8 cellular contexts compared by ENCODE assay signal in genomic region chr1:161159087-161159914, GRCh38. TPM values are rescaled to one million over a fixed set of nuclear protein-coding genes. Genes with fewer than 3 reads are reported as not detected.
DNase-seq lines count a peak whose midpoint lies in the region; ATAC-seq, FAIRE-seq and TF ChIP-seq lines count a peak whose summit lies in the region.

Gene USP21, plus strand, starts transcription at chr1:161159500. Its CDS starts 1,141 bp downstream, at chr1:161160641.

- peaks cover 17% of the 10 kb centered on the region for H3K36me3 Mint-ChIP-seq in WTC11
- peaks cover 0 to 30% (median 10%) of the 10 kb centered on the region in 3 donors for H3K36me3 Mint-ChIP-seq in immature natural killer cell

- H3K27me3 Mint-ChIP-seq in WTC11 (ENCODE audit: low read depth), result no peaks in the 10 kb centered on the region
- peaks cover 1 to 6% (median 3%) of the 10 kb centered on the region in 3 donors for H3K27me3 Mint-ChIP-seq in immature natural killer cell (ENCODE audit: low read depth in 3 of 3)

- no peaks in the 10 kb centered on the region for H3K9me3 ChIP-seq in spleen

- H3K9me3 Mint-ChIP-seq in WTC11 (no peaks in the 10 kb centered on the region), immature natural killer cell (no peaks in the 10 kb centered on the region)

- TF ChIP-seq CTCF in WTC11 (IDR thresholded peaks at IDR 0.05) (no peak), bronchial epithelial cell (IDR thresholded peaks at IDR 0.05; ENCODE audit: insufficient read depth, low read length, severe bottlenecking) (peak; percentile 56), spleen (IDR thresholded peaks at IDR 0.05 in 8 of 11, conservative IDR thresholded peaks at IDR 0.05 in 3 of 11) (peak in 3 of 11 experiments; percentile 23 to 34 (median 31))

- peak; percentile 57 for ATAC-seq in HG03196 (IDR thresholded peaks at IDR 0.05; ENCODE audit: unreplicated experiment)
- peak; percentile 91 for ATAC-seq in WTC11

- no peak for FAIRE-seq in bronchial epithelial cell (lab: Jason Lieb, UNC)

- peaks cover 16% of the 10 kb centered on the region for H3K36me3 ChIP-seq in bronchial epithelial cell (ENCODE audit: control insufficient read depth, insufficient read depth, low read length)
- H3K36me3 ChIP-seq in spleen, result peaks cover 0 to 60% (median 27%) of the 10 kb centered on the region in 6 donors

- H3K27ac Mint-ChIP-seq in WTC11 (peak within 1 kb of the TSS; percentile 84), immature natural killer cell (peak within 1 kb of the TSS; percentile 83 to 96 (median 92))

- peaks cover 28 to 69% (median 52%) of the 10 kb centered on the region in 6 donors for H3K4me1 ChIP-seq in spleen

- 1 to 6% (median 3%) methylated on average over 40 to 60 of the region's 60 CpGs for WGBS in spleen, 5 donors

- peak within 1 kb of the TSS; percentile 69 to 92 (median 88) for H3K27ac ChIP-seq in spleen

- TF ChIP-seq POLR2A in GM18951 (IDR thresholded peaks at IDR 0.05; ENCODE audit: extremely low read depth, insufficient read depth, insufficient read length) (peak; percentile 82), spleen (IDR thresholded peaks at IDR 0.05) (peak in 2 of 3 donors; percentile 26 to 27)

- in situ Hi-C loops in GM18951 (cut with MboI; ENCODE audit: low sequenced_read_pairs, unreplicated experiment), result no loop called here

- DNase-seq in AG08395 (ENCODE audit: low spot score) (peak; percentile 99), NCI-H345 (lab: John Stamatoyannopoulos, UW) (peak; percentile 92), WTC11 (ENCODE audit: low spot score) (peak; percentile 95), bronchial epithelial cell (ENCODE audit: low read depth) (peak; percentile 71), immature natural killer cell (peak; percentile 92 to 93 (median 93)), spleen (peak; percentile 98)

- peak within 1 kb of the TSS; percentile 84 for H3K4me3 Mint-ChIP-seq in WTC11
- peak within 1 kb of the TSS; percentile 90 to 95 (median 93) for H3K4me3 Mint-ChIP-seq in immature natural killer cell

- intact Hi-C loops in spleen (cut with DNase I; ENCODE audit: low total_unique reads), result no loop called here

- CTCF ChIA-PET in WTC11 (lab: Charles Lee), result interaction anchor here (0.6 to 1.7 kb wide), 5 partner anchors 12 to 226 kb away, joined by 3 to 6 read pairs (median 3); partner anchors contain the start of gene TOMM40L

- H3K27me3 ChIP-seq in bronchial epithelial cell (ENCODE audit: control insufficient read depth, insufficient read depth, low read length) (no peaks in the 10 kb centered on the region), spleen (replicated peaks in 1 of 7) (no peaks in the 10 kb centered on the region)

- peaks cover 27% of the 10 kb centered on the region for H3K4me1 Mint-ChIP-seq in WTC11
- H3K4me1 Mint-ChIP-seq in immature natural killer cell, result peaks cover 48 to 76% of the 10 kb centered on the region in 2 donors

- POLR2A ChIA-PET in WTC11 (lab: Charles Lee), result no interaction called here

- peak within 1 kb of the TSS; percentile 87 for H3K4me3 ChIP-seq in bronchial epithelial cell (ENCODE audit: low read depth, low read length)
- peak within 1 kb of the TSS; percentile 64 to 99 (median 94) for H3K4me3 ChIP-seq in spleen

TF ChIP-seq in WTC11, 78 proteins besides CTCF, POLR2A, EP300 and RAD21 (continues in another document):
- TF ChIP-seq E2F5 (CRISPR knock-in tag; IDR thresholded peaks at IDR 0.05) (peak; percentile 65; the same call in 1 of the 2 replicates), ZBTB43 (CRISPR knock-in tag; IDR thresholded peaks at IDR 0.05) (no peak), SMAD4 (CRISPR knock-in tag; IDR thresholded peaks at IDR 0.05) (no peak), MYBL2 (CRISPR knock-in tag; IDR thresholded peaks at IDR 0.05) (peak; percentile 2; the same call in 1 of the 2 replicates), FOXP4 (CRISPR knock-in tag; IDR thresholded peaks at IDR 0.05) (no peak), FOXP1 (CRISPR knock-in tag; IDR thresholded peaks at IDR 0.05; ENCODE audit: borderline replicate concordance) (no peak; the same call in 1 of the 2 replicates), SP1 (CRISPR knock-in tag; conservative IDR thresholded peaks at IDR 0.05) (peak; percentile 90), GABPB1 (CRISPR knock-in tag; IDR thresholded peaks at IDR 0.05) (peak; percentile 38), CREM (CRISPR knock-in tag; IDR thresholded peaks at IDR 0.05) (0 out of 2 replicates have a peak, but pooled peaks have one; percentile 24), NR2C2 (CRISPR knock-in tag; IDR thresholded peaks at IDR 0.05) (no peak), NFYB (CRISPR knock-in tag; conservative IDR thresholded peaks at IDR 0.05; ENCODE audit: low read depth) (peak; percentile 63), CREB1 (CRISPR knock-in tag; IDR thresholded peaks at IDR 0.05) (0 out of 2 replicates have a peak, but pooled peaks have one; percentile 34), NFATC4 (CRISPR knock-in tag; IDR thresholded peaks at IDR 0.05) (0 out of 2 replicates have a peak, but pooled peaks have one; percentile 17), TEAD1 (CRISPR knock-in tag; IDR thresholded peaks at IDR 0.05) (peak; percentile 61; the same call in 1 of the 2 replicates), KAT7 (CRISPR knock-in tag; IDR thresholded peaks at IDR 0.05; ENCODE audit: borderline replicate concordance) (no peak), ZMAT4 (CRISPR knock-in tag; IDR thresholded peaks at IDR 0.05) (0 out of 2 replicates have a peak, but pooled peaks have one; percentile 34)
- TF ChIP-seq, protein P1, sequence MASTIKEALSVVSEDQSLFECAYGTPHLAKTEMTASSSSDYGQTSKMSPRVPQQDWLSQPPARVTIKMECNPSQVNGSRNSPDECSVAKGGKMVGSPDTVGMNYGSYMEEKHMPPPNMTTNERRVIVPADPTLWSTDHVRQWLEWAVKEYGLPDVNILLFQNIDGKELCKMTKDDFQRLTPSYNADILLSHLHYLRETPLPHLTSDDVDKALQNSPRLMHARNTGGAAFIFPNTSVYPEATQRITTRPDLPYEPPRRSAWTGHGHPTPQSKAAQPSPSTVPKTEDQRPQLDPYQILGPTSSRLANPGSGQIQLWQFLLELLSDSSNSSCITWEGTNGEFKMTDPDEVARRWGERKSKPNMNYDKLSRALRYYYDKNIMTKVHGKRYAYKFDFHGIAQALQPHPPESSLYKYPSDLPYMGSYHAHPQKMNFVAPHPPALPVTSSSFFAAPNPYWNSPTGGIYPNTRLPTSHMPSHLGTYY (CRISPR knock-in tag; IDR thresholded peaks at IDR 0.05), result 0 out of 2 replicates have a peak, but pooled peaks have one; percentile 59
- TF ChIP-seq, protein P2, sequence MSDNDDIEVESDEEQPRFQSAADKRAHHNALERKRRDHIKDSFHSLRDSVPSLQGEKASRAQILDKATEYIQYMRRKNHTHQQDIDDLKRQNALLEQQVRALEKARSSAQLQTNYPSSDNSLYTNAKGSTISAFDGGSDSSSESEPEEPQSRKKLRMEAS (CRISPR knock-in tag; IDR thresholded peaks at IDR 0.05), result peak; percentile 68

RNA-seq across cellular contexts. Expression of gene USP21, which starts in this region (rescaled TPM):
- 30.7 to 31.1 TPM (median 30.8 TPM) in 3 replicates for total RNA-seq in WTC11 (2021)
- 3.9 and 4.7 TPM in 2 replicates for total RNA-seq in bronchial epithelial cell
- polyA plus RNA-seq in immature natural killer cell, result 10 to 100 TPM in 2 of 3 donors, 1 to 10 TPM in 1; 9.0 to 25.5 (median 14.7) TPM
- 10 to 100 TPM; 25.3 to 33.0 (median 29.4) TPM for total RNA-seq in spleen
- polyA plus RNA-seq in spleen, result 10 to 100 TPM; 17.9 to 26.1 (median 24.4) TPM

Comparison
In these comparisons a context has a peak if more than half of its experiments do, and no peak if none do; other contexts are left out.
1. Peak in every context shown above with its lines: DNase-seq, ATAC-seq, H3K4me3 ChIP-seq and H3K27ac ChIP-seq.